Comparison of ENCODE assay signal across 8 cellular contexts in the genomic region with DNA sequence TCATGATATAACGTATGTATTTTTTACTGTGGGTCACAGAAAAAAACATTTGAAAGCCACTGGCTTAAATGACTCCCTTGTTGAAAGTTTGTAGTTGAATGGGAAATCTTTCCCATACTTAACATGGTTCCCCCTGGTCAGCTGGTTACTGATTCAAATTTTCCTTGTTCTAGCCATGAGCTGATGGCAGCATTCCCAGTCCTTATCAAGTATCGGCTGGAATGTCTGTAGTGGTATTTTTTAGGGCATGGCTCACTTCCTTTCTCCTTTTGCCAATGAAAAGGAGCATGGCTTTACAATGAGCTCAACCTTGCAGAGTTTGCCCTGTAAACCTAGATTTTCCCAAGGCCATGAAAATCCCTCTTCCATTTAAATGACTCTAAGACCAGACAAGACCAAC. TPM values are rescaled to one million over a fixed set of nuclear protein-coding genes. Genes with fewer than 3 reads are reported as not detected.
DNase-seq lines count a peak whose midpoint lies in the region; ATAC-seq, FAIRE-seq and TF ChIP-seq lines count a peak whose summit lies in the region.
"Had no signal": no experiment of that assay in that cellular context is flagged by ENCODE, and none has a peak within 500 bp of the region (broad histone marks: within the 10 kb centered on the region; RNA-seq: fewer than 3 reads in every experiment).

No MANE protein-coding gene starts in this region.

- ATAC-seq in body of pancreas (peak; percentile 97), HG03097 (IDR thresholded peaks at IDR 0.05; ENCODE audit: low FRiP score, unreplicated experiment) (no peak)

- CTCF ChIA-PET in CD4-positive, alpha-beta memory T cell (lab: Charles Lee; ENCODE audit: partially characterized antibody): interaction anchor here (1.1 to 2.0 kb wide), 2 partner anchors 13 to 16 kb away, joined by 3 to 7 read pairs; no protein-coding TSS in a partner anchor

- H3K4me3 ChIP-seq in body of pancreas: no peak overlapping the region
- H3K4me3 ChIP-seq in transverse colon: no peak overlapping the region
- no peak overlapping the region for H3K4me3 ChIP-seq in CD4-positive, alpha-beta memory T cell (ENCODE audit: low read length in 2 of 2)

- POLR2A ChIA-PET in CD4-positive, alpha-beta memory T cell (lab: Charles Lee; ENCODE audit: partially characterized antibody): no interaction called here

- H3K27me3 ChIP-seq in body of pancreas (no peaks in the 10 kb centered on the region), transverse colon (no peaks in the 10 kb centered on the region)
- H3K27me3 ChIP-seq in CD4-positive, alpha-beta memory T cell (ENCODE audit: insufficient read depth, low read length): no peaks in the 10 kb centered on the region

- TF ChIP-seq CTCF in body of pancreas (IDR thresholded peaks at IDR 0.05) (no peak), transverse colon (IDR thresholded peaks at IDR 0.05) (no peak)

- no peak for FAIRE-seq in HTR-8/SVneo (lab: Jason Lieb, UNC)

- intact Hi-C loops in body of pancreas (cut with DNase I) (no loop called here), transverse colon (cut with DNase I; ENCODE audit: low total_unique reads) (no loop called here)
- intact Hi-C loops in CD4-positive, alpha-beta memory T cell (cut with micrococcal nuclease): no loop called here

- no peaks in the 10 kb centered on the region for H3K36me3 Mint-ChIP-seq in CD4-positive, alpha-beta memory T cell

- H3K4me1 Mint-ChIP-seq in CD4-positive, alpha-beta memory T cell: no peaks in the 10 kb centered on the region

- peak overlapping the region; percentile 47 to 81 (median 69) for H3K27ac ChIP-seq in body of pancreas
- peak overlapping the region in 1 of 4 donors; percentile 10 for H3K27ac ChIP-seq in transverse colon
- H3K27ac ChIP-seq in CD4-positive, alpha-beta memory T cell (ENCODE audit: low read depth, low read length): no peak overlapping the region

- WGBS in body of pancreas, 2 donors: 15 to 29% methylated on average over 2 of the region's 2 CpGs
- 31 to 36% methylated on average over 2 of the region's 2 CpGs for WGBS in transverse colon (ENCODE audit: low coverage in 1 of 2), 2 donors

- H3K27ac Mint-ChIP-seq in CD4-positive, alpha-beta memory T cell: no peak overlapping the region

- TF ChIP-seq EP300 in transverse colon (IDR thresholded peaks at IDR 0.05; ENCODE audit: low read depth): no peak

- TF ChIP-seq POLR2A in body of pancreas (IDR thresholded peaks at IDR 0.05) (no peak), transverse colon (IDR thresholded peaks at IDR 0.05) (no peak)

- DNase-seq in HTR-8/SVneo (ENCODE audit: insufficient read length, low spot score) (peak; percentile 64), body of pancreas (peak; percentile 64 to 88 (median 78)), iris pigment epithelial cell (ENCODE audit: low read depth) (peak; percentile 94), transverse colon (peak; percentile 35), DMS79 treated with DMSO at 0.1 percent for 48 hours (lab: John Stamatoyannopoulos, UW) (no peak)
- DNase-seq in CD4-positive, alpha-beta memory T cell: no peak
- DNase-seq: NCI-H1048 had no signal

- no peaks in the 10 kb centered on the region for H3K9me3 Mint-ChIP-seq in CD4-positive, alpha-beta memory T cell

- no peaks in the 10 kb centered on the region for H3K36me3 ChIP-seq in body of pancreas (replicated peaks in 1 of 2; ENCODE audit: insufficient read depth in 1 of 2, low read depth in 2 of 2)
- no peaks in the 10 kb centered on the region for H3K36me3 ChIP-seq in transverse colon
- no peaks in the 10 kb centered on the region for H3K36me3 ChIP-seq in CD4-positive, alpha-beta memory T cell (ENCODE audit: insufficient read depth, low read length)

- H3K4me1 ChIP-seq in body of pancreas (peaks cover 22% of the 10 kb centered on the region), transverse colon (peaks cover 0 to 6% (median 2%) of the 10 kb centered on the region in 4 donors)
- H3K4me1 ChIP-seq in CD4-positive, alpha-beta memory T cell (ENCODE audit: insufficient read depth, low read length): no peaks in the 10 kb centered on the region

- in situ Hi-C loops in transverse colon (cut with MboI; ENCODE audit: low pct_ligation_motif_present in 1 of 4, low pct_unique_long_range_greater_than_20kb in 1 of 4, low sequenced_read_pairs in 3 of 4): loop anchor here (25.0 kb wide), 5 partner anchors 139 to 389 kb away; no protein-coding TSS in a partner anchor

- H3K4me3 Mint-ChIP-seq in CD4-positive, alpha-beta memory T cell: no peak overlapping the region

- peaks cover 7% of the 10 kb centered on the region in 2 donors for H3K27me3 Mint-ChIP-seq in CD4-positive, alpha-beta memory T cell

- H3K9me3 ChIP-seq in body of pancreas (no peaks in the 10 kb centered on the region), transverse colon (no peaks in the 10 kb centered on the region)
- no peaks in the 10 kb centered on the region for H3K9me3 ChIP-seq in CD4-positive, alpha-beta memory T cell (ENCODE audit: control insufficient read depth in 1 of 2, low read length in 2 of 2)

RNA-seq across cellular contexts. Expression of gene GIPC2, which starts 55.7 kb away (rescaled TPM):
- total RNA-seq in body of pancreas (10 to 100 TPM; 19.2 to 20.1 TPM), transverse colon (10 to 100 TPM; 14.2 to 40.1 (median 24.1) TPM)
- total RNA-seq in CD4-positive, alpha-beta memory T cell: under 1 TPM; 0.28 to 0.52 TPM
- polyA plus RNA-seq in CD4-positive, alpha-beta memory T cell: under 1 TPM; 0.13 to 0.33 TPM

Comparison
In these comparisons a context has a peak if more than half of its experiments do, and no peak if none do; other contexts are left out.
1. DNase-seq: peak in HTR-8/SVneo (single experiment), body of pancreas (4 of 4), iris pigment epithelial cell (single experiment) and transverse colon (single experiment); none in DMS79 treated with DMSO at 0.1 percent for 48 hours (single experiment) and CD4-positive, alpha-beta memory T cell (0 of 5).
2. RNA of gene GIPC2, which starts 55.7 kb away (total RNA-seq): 14.2 to 40.1 TPM in transverse colon and 19.2 to 20.1 TPM in body of pancreas; 0.28 to 0.52 TPM in CD4-positive, alpha-beta memory T cell; every median in the first group is over 4 times any median in the second.